22 cellular contexts compared by ENCODE assay signal in genomic region chr4:100008048-100008447, GRCh38.
DNase-seq lines count a peak whose midpoint lies in the region; ATAC-seq and TF ChIP-seq lines count a peak whose summit lies in the region.
"Had no signal": no experiment of that assay in that cellular context is flagged by ENCODE, and none has a peak within 500 bp of the region (broad histone marks: within the 10 kb centered on the region; RNA-seq: fewer than 3 reads in every experiment).

No MANE protein-coding gene starts in this region.

- ATAC-seq in GM19328 (IDR thresholded peaks at IDR 0.05; ENCODE audit: unreplicated experiment), result no peak
- ATAC-seq: gastrocnemius medialis, GM12878, GM23338, K562, right lobe of liver had no signal

- H3K4me3 ChIP-seq in epithelial cell of esophagus (ENCODE audit: low read length), result no peak overlapping the region
- H3K4me3 ChIP-seq: gastrocnemius medialis, GM12878, GM23338, K562, right lobe of liver, stomach had no signal

- no peak overlapping the region for H3K27ac Mint-ChIP-seq in nephron progenitor cell
- H3K27ac Mint-ChIP-seq: activated CD4-positive, alpha-beta T cell treated with anti-CD3 and anti-CD28 coated beads, Interleukin-2, amount 10 ng/mL, durations not matched to agents 24 days and 14 days; GM23338 had no signal

- peaks cover 16% of the 10 kb centered on the region for H3K9me3 Mint-ChIP-seq in nephron progenitor cell
- H3K9me3 Mint-ChIP-seq: activated CD4-positive, alpha-beta T cell treated with anti-CD3 and anti-CD28 coated beads, Interleukin-2, amount 10 ng/mL, durations not matched to agents 24 days and 14 days had no signal

- H3K36me3 Mint-ChIP-seq in nephron progenitor cell (ENCODE audit: low read depth), result no peaks in the 10 kb centered on the region

- no peaks in the 10 kb centered on the region for H3K4me1 Mint-ChIP-seq in nephron progenitor cell
- H3K4me1 Mint-ChIP-seq: activated CD4-positive, alpha-beta T cell treated with anti-CD3 and anti-CD28 coated beads, Interleukin-2, amount 10 ng/mL, durations not matched to agents 24 days and 14 days had no signal

- no peaks in the 10 kb centered on the region for H3K27me3 Mint-ChIP-seq in nephron progenitor cell (ENCODE audit: low read depth, poor library complexity)

- H3K4me3 Mint-ChIP-seq in nephron progenitor cell, result no peak overlapping the region
- H3K4me3 Mint-ChIP-seq: activated CD4-positive, alpha-beta T cell treated with anti-CD3 and anti-CD28 coated beads, Interleukin-2, amount 10 ng/mL, durations not matched to agents 24 days and 14 days; GM23338 had no signal

- DNase-seq in AG20443 (ENCODE audit: low spot score), result peak; percentile 69
- peak; percentile 75 for DNase-seq in NCI-H226
- DNase-seq in epithelial cell of esophagus (ENCODE audit: low read depth), result peak; percentile 66
- DNase-seq in non-pigmented ciliary epithelial cell (ENCODE audit: low read depth), result peak; percentile 59
- no peak for DNase-seq in nephron progenitor cell
- no peak for DNase-seq in NCI-H2081 (lab: John Stamatoyannopoulos, UW)
- DNase-seq in SIG-M5 (lab: John Stamatoyannopoulos, UW), result no peak
- DNase-seq: activated CD4-positive, alpha-beta T cell treated with anti-CD3 and anti-CD28 coated beads, Interleukin-2, amount 10 ng/mL, durations not matched to agents 24 days and 14 days; activated naive CD4-positive, alpha-beta T cell; AML-193; Caco-2; gastrocnemius medialis; NCI-H1092 treated with DMSO at 0.1 percent for 48 hours; NCI-H774; occipital lobe; right lobe of liver; stimulated activated CD4-positive, alpha-beta T cell treated with anti-CD3 and anti-CD28 coated beads, Interleukin-1b, Interleukin-23, amount 100 ng/mL, for 48 hours; stomach had no signal

- TF ChIP-seq CTCF in epithelial cell of esophagus (IDR thresholded peaks at IDR 0.05; ENCODE audit: insufficient read depth, low read depth, low read length, missing control alignments), result no peak
- no peak for TF ChIP-seq CTCF in nephron progenitor cell (IDR thresholded peaks at IDR 0.05)

Comparison
In these comparisons a context has a peak if more than half of its experiments do, and no peak if none do; other contexts are left out.
1. DNase-seq: peak in AG20443 (single experiment), NCI-H226 (single experiment), epithelial cell of esophagus (single experiment) and non-pigmented ciliary epithelial cell (single experiment); none in nephron progenitor cell (single experiment), NCI-H2081 (0 of 2) and SIG-M5 (single experiment).